Comparison of ENCODE assay signal across 8 cellular contexts in genomic region chr15:91723959-91724358, GRCh38.
"Had no signal": no experiment of that assay in that cellular context is flagged by ENCODE, and none has a peak within 500 bp of the region (broad histone marks: within the 10 kb centered on the region; RNA-seq: fewer than 3 reads in every experiment).

No MANE protein-coding gene starts in this region.

- ATAC-seq: GM12878 had no signal

- FAIRE-seq: G401.6, GM12878, GM12891, GM12892, GM18507, GM19239 had no signal

- H3K4me3 ChIP-seq: GM12878 had no signal

- DNase-seq: GDM1, GF-D8 had no signal
